Comparison of ENCODE assay signal across 27 cellular contexts in the genomic region with DNA sequence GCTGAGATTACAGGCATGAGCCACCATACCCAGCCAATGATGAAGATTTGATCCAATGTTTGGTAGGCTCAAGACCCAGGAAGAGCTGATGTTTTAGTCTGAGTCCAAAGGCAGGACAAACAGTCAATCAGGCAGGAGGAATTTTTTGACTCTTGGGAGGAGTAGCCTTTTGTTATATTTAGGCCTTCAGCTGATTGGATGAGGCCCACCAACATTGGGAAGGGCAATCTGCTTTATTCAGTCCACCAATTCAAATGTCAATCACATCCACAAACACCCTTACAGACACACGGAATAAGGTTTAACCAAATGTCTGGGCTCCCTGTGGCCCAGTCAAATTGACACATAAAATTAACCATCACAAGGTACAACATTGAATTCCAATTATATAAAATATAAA.
"Had no signal": no experiment of that assay in that cellular context is flagged by ENCODE, and none has a peak within 500 bp of the region (broad histone marks: within the 10 kb centered on the region; RNA-seq: fewer than 3 reads in every experiment).

No MANE protein-coding gene starts in this region.

- H3K9me3 Mint-ChIP-seq: dendritic cell treated with granulocyte-macrophage colony-stimulating factor and Interleukin-4, amounts not matched to agents 40 ng/mL and 50 ng/mL, for 4 days; effector memory CD8-positive, alpha-beta T cell had no signal

- H3K27ac ChIP-seq: colonic mucosa, coronary artery, dorsolateral prefrontal cortex, epithelial cell of prostate, esophagus muscularis mucosa, esophagus squamous epithelium, foreskin keratinocyte, gastroesophageal sphincter, heart left ventricle, heart right ventricle had no signal

- H3K27me3 ChIP-seq: colonic mucosa, dorsolateral prefrontal cortex, esophagus muscularis mucosa, esophagus squamous epithelium, foreskin keratinocyte, gastroesophageal sphincter, heart left ventricle, heart right ventricle had no signal

- FAIRE-seq: colon, endometrium, endothelial cell of umbilical vein, frontal cortex had no signal

- H3K9me3 ChIP-seq: colonic mucosa, esophagus muscularis mucosa, esophagus squamous epithelium, gastroesophageal sphincter, heart left ventricle, heart right ventricle had no signal

- H3K27ac Mint-ChIP-seq: dendritic cell treated with granulocyte-macrophage colony-stimulating factor and Interleukin-4, amounts not matched to agents 40 ng/mL and 50 ng/mL, for 4 days; effector memory CD8-positive, alpha-beta T cell had no signal

- H3K27me3 Mint-ChIP-seq: dendritic cell treated with granulocyte-macrophage colony-stimulating factor and Interleukin-4, amounts not matched to agents 40 ng/mL and 50 ng/mL, for 4 days had no signal

- ATAC-seq: effector memory CD8-positive, alpha-beta T cell; esophagus mucosa; foreskin keratinocyte; gastroesophageal sphincter; heart left ventricle; heart right ventricle had no signal

- H3K4me3 ChIP-seq: colonic mucosa, coronary artery, dorsolateral prefrontal cortex, esophagus muscularis mucosa, esophagus squamous epithelium, gastroesophageal sphincter, heart left ventricle, heart right ventricle had no signal

- H3K36me3 ChIP-seq: colonic mucosa, esophagus muscularis mucosa, esophagus squamous epithelium, gastroesophageal sphincter, heart left ventricle, heart right ventricle had no signal

- H3K4me1 ChIP-seq: colonic mucosa, esophagus muscularis mucosa, esophagus squamous epithelium, gastroesophageal sphincter, heart left ventricle, heart right ventricle had no signal

- H3K4me3 Mint-ChIP-seq: dendritic cell treated with granulocyte-macrophage colony-stimulating factor and Interleukin-4, amounts not matched to agents 40 ng/mL and 50 ng/mL, for 4 days; effector memory CD8-positive, alpha-beta T cell had no signal

- DNase-seq: colonic mucosa; cortex of kidney; dermis blood vessel endothelial cell; dorsolateral prefrontal cortex; effector CD4-positive, alpha-beta T cell; effector CD8-positive, alpha-beta T cell; effector memory CD4-positive, alpha-beta T cell; effector memory CD8-positive, alpha-beta T cell; erythroblast; esophagus squamous epithelium; foreskin fibroblast; foreskin keratinocyte; foreskin melanocyte; glutamatergic neuron; head of caudate nucleus; heart left ventricle; heart right ventricle had no signal
